Comparison of ENCODE assay signal across 30 cellular contexts in genomic region chr1:190250368-190250767, GRCh38.
"Had no signal": no experiment of that assay in that cellular context is flagged by ENCODE, and none has a peak within 500 bp of the region (broad histone marks: within the 10 kb centered on the region; RNA-seq: fewer than 3 reads in every experiment).

No MANE protein-coding gene starts in this region.

- DNase-seq: activated CD4-positive, alpha-beta memory T cell treated with anti-CD3 and anti-CD28 coated beads for 36 hours; activated CD4-positive, alpha-beta T cell treated with anti-CD3 and anti-CD28 coated beads for 36 hours; activated CD4-positive, alpha-beta T cell treated with anti-CD3 and anti-CD28 coated beads, Interleukin-2, amount 10 ng/mL, durations not matched to agents 24 days and 14 days; activated CD4-positive, CD25-positive, alpha-beta regulatory T cell; activated CD4-positive, CD25-positive, alpha-beta regulatory T cell treated with anti-CD3 and anti-CD28 coated beads, Interleukin-2, amount 50 U/mL, for 72 hours; activated CD8-positive, alpha-beta memory T cell treated with anti-CD3 and anti-CD28 coated beads, Interleukin-2, amount 50 U/mL, for 48 hours; activated gamma-delta T cell; activated naive CD4-positive, alpha-beta T cell; activated naive CD4-positive, alpha-beta T cell treated with anti-CD3 and anti-CD28 coated beads, Interleukin-2, amount 10 ng/mL, durations not matched to agents 7 days and 5 days; activated naive CD8-positive, alpha-beta T cell treated with anti-CD3 and anti-CD28 coated beads, Interleukin-2, amount 10 ng/mL, durations not matched to agents 7 days and 5 days; activated T-cell treated with anti-CD3 and anti-CD28 coated beads for 4 hours; activated T-cell treated with anti-CD3 and anti-CD28 coated beads, Interleukin-2, amount 50 U/mL, for 24 hours; activated T-cell treated with anti-CD3 and anti-CD28 coated beads, Interleukin-2, amount 50 U/mL, for 72 hours; amniotic stem cell; anterior cingulate cortex; brain microvascular endothelial cell; dorsolateral prefrontal cortex; effector memory CD4-positive, alpha-beta T cell; endodermal cell; foreskin keratinocyte; gastrocnemius medialis; heart right ventricle; hippocampal formation; T1000; WERI-Rb-1 had no signal

- ATAC-seq: activated CD4-positive, alpha-beta T cell treated with anti-CD3 and anti-CD28 coated beads for 36 hours; activated naive CD4-positive, alpha-beta T cell treated with anti-CD3 and anti-CD28 coated beads, Interleukin-2, amount 50 U/mL, for 72 hours; activated T-cell treated with anti-CD3 and anti-CD28 coated beads, Interleukin-2, amount 50 U/mL, for 72 hours; esophagus mucosa; foreskin keratinocyte; gastrocnemius medialis; heart right ventricle had no signal

- FAIRE-seq: astrocyte, bronchial epithelial cell had no signal

- H3K27me3 ChIP-seq: brain microvascular endothelial cell, dorsolateral prefrontal cortex, foreskin keratinocyte, gastrocnemius medialis, heart right ventricle had no signal

- H3K4me3 ChIP-seq: coronary artery, dorsolateral prefrontal cortex, gastrocnemius medialis, heart right ventricle had no signal

- H3K27ac ChIP-seq: brain microvascular endothelial cell, coronary artery, dorsolateral prefrontal cortex, foreskin keratinocyte, gastrocnemius medialis, heart right ventricle, WERI-Rb-1 had no signal

- H3K9me3 ChIP-seq: gastrocnemius medialis had no signal

- H3K4me1 ChIP-seq: foreskin keratinocyte, gastrocnemius medialis, heart right ventricle had no signal

- H3K36me3 ChIP-seq: brain microvascular endothelial cell, gastrocnemius medialis, heart right ventricle, WERI-Rb-1 had no signal
